In genomic region chr2:58484629-58485028, GRCh38 we compare ENCODE assay signal across 34 cellular contexts.
"Had no signal": no experiment of that assay in that cellular context is flagged by ENCODE, and none has a peak within 500 bp of the region (broad histone marks: within the 10 kb centered on the region; RNA-seq: fewer than 3 reads in every experiment).

No MANE protein-coding gene starts in this region.

- H3K36me3 Mint-ChIP-seq: activated CD8-positive, alpha-beta memory T cell treated with anti-CD3 and anti-CD28 coated beads, Interleukin-2, amount 10 ng/mL, durations not matched to agents 7 days and 5 days; activated naive CD4-positive, alpha-beta T cell treated with anti-CD3 and anti-CD28 coated beads, Interleukin-2, amount 10 ng/mL, durations not matched to agents 7 days and 5 days; activated naive CD4-positive, alpha-beta T cell treated with anti-CD3 and anti-CD28 coated beads, Interleukin-2, amount 50 U/mL, for 24 hours; activated naive CD8-positive, alpha-beta T cell; activated naive CD8-positive, alpha-beta T cell treated with anti-CD3 and anti-CD28 coated beads, Interleukin-2, amount 10 ng/mL, durations not matched to agents 7 days and 5 days had no signal

- H3K27me3 ChIP-seq: ascending aorta, body of pancreas, brain microvascular endothelial cell, breast epithelium had no signal

- H3K4me3 ChIP-seq: ascending aorta, body of pancreas, breast epithelium had no signal

- H3K4me3 Mint-ChIP-seq: activated CD4-positive, alpha-beta memory T cell treated with anti-CD3 and anti-CD28 coated beads, Interleukin-2, amount 10 ng/mL, durations not matched to agents 7 days and 5 days; activated CD4-positive, alpha-beta T cell treated with anti-CD3 and anti-CD28 coated beads for 36 hours; activated CD4-positive, alpha-beta T cell treated with anti-CD3 and anti-CD28 coated beads, Interleukin-2, amount 10 ng/mL, durations not matched to agents 7 days and 5 days; activated CD8-positive, alpha-beta memory T cell treated with anti-CD3 and anti-CD28 coated beads, Interleukin-2, amount 10 ng/mL, durations not matched to agents 7 days and 5 days; activated CD8-positive, alpha-beta T cell treated with anti-CD3 and anti-CD28 coated beads, Interleukin-2, amount 10 ng/mL, durations not matched to agents 7 days and 5 days; activated naive CD4-positive, alpha-beta T cell treated with anti-CD3 and anti-CD28 coated beads, Interleukin-2, amount 10 ng/mL, durations not matched to agents 7 days and 5 days; activated naive CD4-positive, alpha-beta T cell treated with anti-CD3 and anti-CD28 coated beads, Interleukin-2, amount 50 U/mL, for 24 hours; activated naive CD8-positive, alpha-beta T cell; activated naive CD8-positive, alpha-beta T cell treated with anti-CD3 and anti-CD28 coated beads, Interleukin-2, amount 10 ng/mL, durations not matched to agents 7 days and 5 days; activated naive CD8-positive, alpha-beta T cell treated with anti-CD3 and anti-CD28 coated beads, Interleukin-2, amount 50 U/mL, for 24 hours; activated T-cell treated with anti-CD3 and anti-CD28 coated beads, Interleukin-2, amount 50 U/mL, for 24 hours; T-helper 17 cell; WTC11 had no signal

- H3K4me1 ChIP-seq: ascending aorta, body of pancreas, breast epithelium had no signal

- ATAC-seq: activated CD4-positive, alpha-beta T cell treated with anti-CD3 and anti-CD28 coated beads for 36 hours; activated CD4-positive, CD25-positive, alpha-beta regulatory T cell treated with anti-CD3 and anti-CD28 coated beads, Interleukin-2, amount 50 U/mL, for 24 hours; activated CD8-positive, alpha-beta memory T cell treated with anti-CD3 and anti-CD28 coated beads, Interleukin-2, amount 10 ng/mL, durations not matched to agents 7 days and 5 days; activated CD8-positive, alpha-beta T cell treated with anti-CD3 and anti-CD28 coated beads, Interleukin-2, amount 10 ng/mL, durations not matched to agents 7 days and 5 days; activated naive CD8-positive, alpha-beta T cell treated with anti-CD3 and anti-CD28 coated beads, Interleukin-2, amount 50 U/mL, for 24 hours; body of pancreas; T-helper 17 cell; WTC11 had no signal

- H3K27me3 Mint-ChIP-seq: activated CD4-positive, alpha-beta memory T cell treated with anti-CD3 and anti-CD28 coated beads, Interleukin-2, amount 10 ng/mL, durations not matched to agents 7 days and 5 days; activated CD4-positive, alpha-beta T cell treated with anti-CD3 and anti-CD28 coated beads for 36 hours; activated naive CD4-positive, alpha-beta T cell treated with anti-CD3 and anti-CD28 coated beads, Interleukin-2, amount 10 ng/mL, durations not matched to agents 7 days and 5 days; activated naive CD8-positive, alpha-beta T cell had no signal

- H3K9me3 ChIP-seq: ascending aorta, body of pancreas had no signal

- H3K27ac Mint-ChIP-seq: activated CD4-positive, alpha-beta memory T cell treated with anti-CD3 and anti-CD28 coated beads, Interleukin-2, amount 10 ng/mL, durations not matched to agents 7 days and 5 days; activated CD4-positive, alpha-beta T cell treated with anti-CD3 and anti-CD28 coated beads for 36 hours; activated CD4-positive, alpha-beta T cell treated with anti-CD3 and anti-CD28 coated beads, Interleukin-2, amount 10 ng/mL, durations not matched to agents 7 days and 5 days; activated CD8-positive, alpha-beta memory T cell treated with anti-CD3 and anti-CD28 coated beads, Interleukin-2, amount 10 ng/mL, durations not matched to agents 7 days and 5 days; activated CD8-positive, alpha-beta T cell treated with anti-CD3 and anti-CD28 coated beads, Interleukin-2, amount 10 ng/mL, durations not matched to agents 7 days and 5 days; activated naive CD4-positive, alpha-beta T cell treated with anti-CD3 and anti-CD28 coated beads, Interleukin-2, amount 10 ng/mL, durations not matched to agents 7 days and 5 days; activated naive CD4-positive, alpha-beta T cell treated with anti-CD3 and anti-CD28 coated beads, Interleukin-2, amount 50 U/mL, for 24 hours; activated naive CD8-positive, alpha-beta T cell; activated naive CD8-positive, alpha-beta T cell treated with anti-CD3 and anti-CD28 coated beads, Interleukin-2, amount 10 ng/mL, durations not matched to agents 7 days and 5 days; activated naive CD8-positive, alpha-beta T cell treated with anti-CD3 and anti-CD28 coated beads, Interleukin-2, amount 50 U/mL, for 24 hours; activated T-cell treated with anti-CD3 and anti-CD28 coated beads, Interleukin-2, amount 50 U/mL, for 24 hours; activated T-helper 2 cell treated with anti-CD3 and anti-CD28 coated beads, Interferon-gamma antibody, Interleukin-2, Interleukin-4, amounts not matched to agents 10 μg/mL and 5 μg/mL and 100 μg/mL, durations not matched to agents 14 hours and 24 hours and 36 hours; T-helper 17 cell; WTC11 had no signal

- H3K27ac ChIP-seq: ascending aorta, body of pancreas, brain microvascular endothelial cell, breast epithelium, WERI-Rb-1 had no signal

- H3K4me1 Mint-ChIP-seq: activated CD4-positive, alpha-beta memory T cell treated with anti-CD3 and anti-CD28 coated beads, Interleukin-2, amount 10 ng/mL, durations not matched to agents 7 days and 5 days; activated CD4-positive, alpha-beta T cell treated with anti-CD3 and anti-CD28 coated beads for 36 hours; activated CD4-positive, alpha-beta T cell treated with anti-CD3 and anti-CD28 coated beads, Interleukin-2, amount 10 ng/mL, durations not matched to agents 7 days and 5 days; activated CD8-positive, alpha-beta memory T cell treated with anti-CD3 and anti-CD28 coated beads, Interleukin-2, amount 10 ng/mL, durations not matched to agents 7 days and 5 days; activated naive CD4-positive, alpha-beta T cell treated with anti-CD3 and anti-CD28 coated beads, Interleukin-2, amount 10 ng/mL, durations not matched to agents 7 days and 5 days; activated naive CD4-positive, alpha-beta T cell treated with anti-CD3 and anti-CD28 coated beads, Interleukin-2, amount 50 U/mL, for 24 hours; activated naive CD8-positive, alpha-beta T cell treated with anti-CD3 and anti-CD28 coated beads, Interleukin-2, amount 10 ng/mL, durations not matched to agents 7 days and 5 days; activated naive CD8-positive, alpha-beta T cell treated with anti-CD3 and anti-CD28 coated beads, Interleukin-2, amount 50 U/mL, for 24 hours; T-helper 17 cell had no signal

- H3K9me3 Mint-ChIP-seq: activated CD4-positive, alpha-beta memory T cell treated with anti-CD3 and anti-CD28 coated beads, Interleukin-2, amount 10 ng/mL, durations not matched to agents 7 days and 5 days; activated CD4-positive, alpha-beta T cell treated with anti-CD3 and anti-CD28 coated beads, Interleukin-2, amount 10 ng/mL, durations not matched to agents 7 days and 5 days; activated naive CD4-positive, alpha-beta T cell treated with anti-CD3 and anti-CD28 coated beads, Interleukin-2, amount 10 ng/mL, durations not matched to agents 7 days and 5 days; activated naive CD4-positive, alpha-beta T cell treated with anti-CD3 and anti-CD28 coated beads, Interleukin-2, amount 50 U/mL, for 24 hours; activated naive CD8-positive, alpha-beta T cell treated with anti-CD3 and anti-CD28 coated beads, Interleukin-2, amount 50 U/mL, for 24 hours; activated T-cell treated with anti-CD3 and anti-CD28 coated beads, Interleukin-2, amount 50 U/mL, for 24 hours; activated T-helper 2 cell treated with anti-CD3 and anti-CD28 coated beads, Interferon-gamma antibody, Interleukin-2, Interleukin-4, amounts not matched to agents 10 μg/mL and 5 μg/mL and 100 μg/mL, durations not matched to agents 14 hours and 24 hours and 36 hours had no signal

- DNase-seq: activated CD4-positive, alpha-beta memory T cell treated with anti-CD3 and anti-CD28 coated beads, Interleukin-2, amount 10 ng/mL, durations not matched to agents 7 days and 5 days; activated CD4-positive, alpha-beta T cell treated with anti-CD3 and anti-CD28 coated beads for 1 hour; activated CD4-positive, alpha-beta T cell treated with anti-CD3 and anti-CD28 coated beads for 36 hours; activated CD4-positive, alpha-beta T cell treated with anti-CD3 and anti-CD28 coated beads for 48 hours; activated CD4-positive, alpha-beta T cell treated with anti-CD3 and anti-CD28 coated beads, Interleukin-2, amount 10 ng/mL, durations not matched to agents 7 days and 5 days; activated CD4-positive, alpha-beta T cell treated with anti-CD3 and anti-CD28 coated beads, Interleukin-2, amount 50 U/mL, for 48 hours; activated CD4-positive, CD25-positive, alpha-beta regulatory T cell; activated CD8-positive, alpha-beta memory T cell treated with anti-CD3 and anti-CD28 coated beads for 24 hours; activated CD8-positive, alpha-beta memory T cell treated with anti-CD3 and anti-CD28 coated beads, Interleukin-2, amount 10 ng/mL, durations not matched to agents 7 days and 5 days; activated CD8-positive, alpha-beta memory T cell treated with anti-CD3 and anti-CD28 coated beads, Interleukin-2, amount 50 U/mL, for 48 hours; activated CD8-positive, alpha-beta T cell treated with anti-CD3 and anti-CD28 coated beads, Interleukin-2, amount 10 ng/mL, durations not matched to agents 7 days and 5 days; activated effector memory CD4-positive, alpha-beta T cell treated with Interleukin-2 at 50 U/mL for 16 hours; activated gamma-delta T cell; activated naive CD4-positive, alpha-beta T cell treated with anti-CD3 and anti-CD28 coated beads, Interleukin-2, amount 10 ng/mL, durations not matched to agents 7 days and 5 days; activated naive CD4-positive, alpha-beta T cell treated with Interleukin-2 at 50 U/mL for 16 hours; activated naive CD8-positive, alpha-beta T cell treated with anti-CD3 and anti-CD28 coated beads, Interleukin-2, amount 10 ng/mL, durations not matched to agents 7 days and 5 days; activated naive CD8-positive, alpha-beta T cell treated with anti-CD3 and anti-CD28 coated beads, Interleukin-2, amount 50 U/mL, for 24 hours; activated T-cell treated with anti-CD3 and anti-CD28 coated beads, Interleukin-2, amount 50 U/mL, for 24 hours; activated T-cell treated with anti-CD3 and anti-CD28 coated beads, Interleukin-2, amount 50 U/mL, for 48 hours; amygdala; anterior cingulate cortex; body of pancreas; brain microvascular endothelial cell; central memory CD4-positive, alpha-beta T cell; T-helper 17 cell; T1000; WERI-Rb-1 had no signal

- H3K36me3 ChIP-seq: ascending aorta, brain microvascular endothelial cell, breast epithelium, WERI-Rb-1 had no signal
